Comparison of ENCODE assay signal across 20 cellular contexts in genomic region chr20:63087236-63087871, GRCh38.
DNase-seq lines count a peak whose midpoint lies in the region; ATAC-seq, FAIRE-seq and TF ChIP-seq lines count a peak whose summit lies in the region.
"Had no signal": no experiment of that assay in that cellular context is flagged by ENCODE, and none has a peak within 500 bp of the region (broad histone marks: within the 10 kb centered on the region; RNA-seq: fewer than 3 reads in every experiment).

No MANE protein-coding gene starts in this region.

- H3K27me3 ChIP-seq in testis: no peaks in the 10 kb centered on the region
- no peaks in the 10 kb centered on the region for H3K27me3 ChIP-seq in vagina
- H3K27me3 ChIP-seq: ascending aorta, foreskin keratinocyte, pancreas had no signal

- peaks cover 16% of the 10 kb centered on the region for H3K27me3 Mint-ChIP-seq in activated CD4-positive, alpha-beta memory T cell treated with anti-CD3 and anti-CD28 coated beads for 36 hours
- H3K27me3 Mint-ChIP-seq in activated CD4-positive, alpha-beta memory T cell treated with anti-CD3 and anti-CD28 coated beads, Interleukin-2, amount 10 ng/mL, durations not matched to agents 7 days and 5 days: no peaks in the 10 kb centered on the region
- no peaks in the 10 kb centered on the region for H3K27me3 Mint-ChIP-seq in WTC11 (ENCODE audit: low read depth)

- H3K4me1 Mint-ChIP-seq in activated CD4-positive, alpha-beta memory T cell treated with anti-CD3 and anti-CD28 coated beads for 36 hours (ENCODE audit: low read depth): no peaks in the 10 kb centered on the region
- H3K4me1 Mint-ChIP-seq in activated CD4-positive, alpha-beta memory T cell treated with anti-CD3 and anti-CD28 coated beads, Interleukin-2, amount 10 ng/mL, durations not matched to agents 7 days and 5 days: no peaks in the 10 kb centered on the region
- no peaks in the 10 kb centered on the region; the same call in 1 of the 2 replicates for H3K4me1 Mint-ChIP-seq in WTC11

- H3K4me1 ChIP-seq in testis (no peaks in the 10 kb centered on the region), vagina (no peaks in the 10 kb centered on the region)
- H3K4me1 ChIP-seq: ascending aorta, foreskin keratinocyte, HAP-1, pancreas had no signal

- no peaks in the 10 kb centered on the region for H3K9me3 Mint-ChIP-seq in activated CD4-positive, alpha-beta memory T cell treated with anti-CD3 and anti-CD28 coated beads for 36 hours
- no peaks in the 10 kb centered on the region for H3K9me3 Mint-ChIP-seq in activated CD4-positive, alpha-beta memory T cell treated with anti-CD3 and anti-CD28 coated beads, Interleukin-2, amount 10 ng/mL, durations not matched to agents 7 days and 5 days
- no peaks in the 10 kb centered on the region for H3K9me3 Mint-ChIP-seq in WTC11
- H3K9me3 Mint-ChIP-seq: activated T-helper 2 cell treated with anti-CD3 and anti-CD28 coated beads, Interferon-gamma antibody, Interleukin-2, Interleukin-4, amounts not matched to agents 10 μg/mL and 5 μg/mL and 100 μg/mL, durations not matched to agents 14 hours and 24 hours and 36 hours had no signal

- H3K4me3 ChIP-seq in testis (no peak overlapping the region), vagina (no peak overlapping the region)
- H3K4me3 ChIP-seq: ascending aorta, HAP-1, pancreas had no signal

- DNase-seq in activated CD4-positive, alpha-beta memory T cell treated with anti-CD3 and anti-CD28 coated beads for 36 hours: peak; percentile 5
- no peak for DNase-seq in activated CD4-positive, alpha-beta memory T cell treated with anti-CD3 and anti-CD28 coated beads, Interleukin-2, amount 10 ng/mL, durations not matched to agents 7 days and 5 days
- peak; percentile 8 for DNase-seq in WTC11 (ENCODE audit: low spot score)
- DNase-seq in left lobe of liver (ENCODE audit: low spot score): peak; percentile 23
- DNase-seq in testis: peak; percentile 8
- DNase-seq in urothelium cell line (ENCODE audit: low spot score): no peak
- DNase-seq in vagina (ENCODE audit: extremely low spot score in 2 of 2): no peak
- DNase-seq: foreskin keratinocyte, NCI-H2171, PC-3, SK-N-SH, small intestine had no signal

- no peak overlapping the region for H3K4me3 Mint-ChIP-seq in activated CD4-positive, alpha-beta memory T cell treated with anti-CD3 and anti-CD28 coated beads for 36 hours
- H3K4me3 Mint-ChIP-seq in activated CD4-positive, alpha-beta memory T cell treated with anti-CD3 and anti-CD28 coated beads, Interleukin-2, amount 10 ng/mL, durations not matched to agents 7 days and 5 days: no peak overlapping the region
- no peak overlapping the region for H3K4me3 Mint-ChIP-seq in WTC11

- intact Hi-C loops in activated CD4-positive, alpha-beta memory T cell treated with anti-CD3 and anti-CD28 coated beads for 36 hours (cut with micrococcal nuclease): no loop called here
- intact Hi-C loops in testis (cut with DNase I; ENCODE audit: low total_unique reads) (no loop called here), vagina (cut with DNase I) (no loop called here)

- FAIRE-seq in urothelium cell line (lab: Jason Lieb, UNC): no peak
- FAIRE-seq: A204.1, endothelial cell of umbilical vein, pancreas, small intestine had no signal

- no peaks in the 10 kb centered on the region for H3K9me3 ChIP-seq in testis
- H3K9me3 ChIP-seq in vagina: no peaks in the 10 kb centered on the region
- H3K9me3 ChIP-seq: ascending aorta, HAP-1, pancreas, SK-N-SH had no signal

- no peak for TF ChIP-seq CTCF in WTC11 (IDR thresholded peaks at IDR 0.05)
- no peak for TF ChIP-seq CTCF in testis (IDR thresholded peaks at IDR 0.05)
- no peak for TF ChIP-seq CTCF in vagina (IDR thresholded peaks at IDR 0.05)

- H3K36me3 Mint-ChIP-seq in activated CD4-positive, alpha-beta memory T cell treated with anti-CD3 and anti-CD28 coated beads for 36 hours: no peaks in the 10 kb centered on the region
- H3K36me3 Mint-ChIP-seq in activated CD4-positive, alpha-beta memory T cell treated with anti-CD3 and anti-CD28 coated beads, Interleukin-2, amount 10 ng/mL, durations not matched to agents 7 days and 5 days (ENCODE audit: low read depth): no peaks in the 10 kb centered on the region
- H3K36me3 Mint-ChIP-seq in WTC11: no peaks in the 10 kb centered on the region

- TF ChIP-seq POLR2A in testis (IDR thresholded peaks at IDR 0.05) (no peak), vagina (IDR thresholded peaks at IDR 0.05) (no peak)

- CTCF ChIA-PET in activated CD4-positive, alpha-beta memory T cell treated with anti-CD3 and anti-CD28 coated beads for 36 hours (lab: Charles Lee): no interaction called here
- CTCF ChIA-PET in activated CD4-positive, alpha-beta memory T cell treated with anti-CD3 and anti-CD28 coated beads, Interleukin-2, amount 10 ng/mL, durations not matched to agents 7 days and 5 days (lab: Charles Lee): no interaction called here
- CTCF ChIA-PET in WTC11 (lab: Charles Lee): interaction anchor here (2.6 kb wide), 1 partner anchor 31 kb away, joined by 8 read pairs; no protein-coding TSS in a partner anchor

- H3K36me3 ChIP-seq in testis (ENCODE audit: low read depth, missing control alignments) (no peaks in the 10 kb centered on the region), vagina (no peaks in the 10 kb centered on the region)
- H3K36me3 ChIP-seq: ascending aorta, HAP-1, pancreas had no signal

- WGBS in testis, 2 donors: 80 to 82% methylated on average over 25 to 29 of the region's 29 CpGs

- POLR2A ChIA-PET in activated CD4-positive, alpha-beta memory T cell treated with anti-CD3 and anti-CD28 coated beads for 36 hours (lab: Charles Lee): no interaction called here
- POLR2A ChIA-PET in activated CD4-positive, alpha-beta memory T cell treated with anti-CD3 and anti-CD28 coated beads, Interleukin-2, amount 10 ng/mL, durations not matched to agents 7 days and 5 days (lab: Charles Lee): no interaction called here
- POLR2A ChIA-PET in WTC11 (lab: Charles Lee): no interaction called here

- H3K27ac ChIP-seq in testis (no peak overlapping the region), vagina (no peak overlapping the region)
- H3K27ac ChIP-seq: ascending aorta, C4-2B, foreskin keratinocyte, pancreas had no signal

- no peak overlapping the region for H3K27ac Mint-ChIP-seq in activated CD4-positive, alpha-beta memory T cell treated with anti-CD3 and anti-CD28 coated beads for 36 hours
- no peak overlapping the region for H3K27ac Mint-ChIP-seq in activated CD4-positive, alpha-beta memory T cell treated with anti-CD3 and anti-CD28 coated beads, Interleukin-2, amount 10 ng/mL, durations not matched to agents 7 days and 5 days
- peak overlapping the region; percentile 24; the same call in 1 of the 2 replicates for H3K27ac Mint-ChIP-seq in WTC11
- H3K27ac Mint-ChIP-seq: activated T-helper 2 cell treated with anti-CD3 and anti-CD28 coated beads, Interferon-gamma antibody, Interleukin-2, Interleukin-4, amounts not matched to agents 10 μg/mL and 5 μg/mL and 100 μg/mL, durations not matched to agents 14 hours and 24 hours and 36 hours had no signal

- no peak for ATAC-seq in WTC11
- no peak for ATAC-seq in left lobe of liver
- ATAC-seq in GM19463 (IDR thresholded peaks at IDR 0.05; ENCODE audit: unreplicated experiment): no peak
- ATAC-seq: foreskin keratinocyte, pancreas, PC-3 had no signal

TF ChIP-seq in WTC11, 78 proteins besides CTCF, POLR2A, EP300 and RAD21 (continues in another document):
- no peak for TF ChIP-seq SP1 (CRISPR knock-in tag; conservative IDR thresholded peaks at IDR 0.05)
- TF ChIP-seq JAZF1 (CRISPR knock-in tag; IDR thresholded peaks at IDR 0.05): no peak
- no peak for TF ChIP-seq GTF2I (CRISPR knock-in tag; conservative IDR thresholded peaks at IDR 0.05)
- no peak for TF ChIP-seq NFYB (CRISPR knock-in tag; conservative IDR thresholded peaks at IDR 0.05; ENCODE audit: low read depth)
- TF ChIP-seq FOXP4 (CRISPR knock-in tag; IDR thresholded peaks at IDR 0.05): no peak
- TF ChIP-seq ATF2 (CRISPR knock-in tag; IDR thresholded peaks at IDR 0.05; ENCODE audit: borderline replicate concordance, low read depth): no peak
- TF ChIP-seq MAX (CRISPR knock-in tag; IDR thresholded peaks at IDR 0.05): no peak
- TF ChIP-seq ZBTB21 (CRISPR knock-in tag; IDR thresholded peaks at IDR 0.05; ENCODE audit: borderline replicate concordance): no peak
- TF ChIP-seq TEAD4 (CRISPR knock-in tag; IDR thresholded peaks at IDR 0.05): no peak
- TF ChIP-seq NR1H2 (CRISPR knock-in tag; IDR thresholded peaks at IDR 0.05): no peak
- TF ChIP-seq NFATC4 (CRISPR knock-in tag; IDR thresholded peaks at IDR 0.05): no peak

Comparison
In these comparisons a context has a peak if more than half of its experiments do, and no peak if none do; other contexts are left out.
1. DNase-seq: peak in activated CD4-positive, alpha-beta memory T cell treated with anti-CD3 and anti-CD28 coated beads for 36 hours (single experiment), WTC11 (single experiment), left lobe of liver (single experiment) and testis (single experiment); none in activated CD4-positive, alpha-beta memory T cell treated with anti-CD3 and anti-CD28 coated beads, Interleukin-2, amount 10 ng/mL, durations not matched to agents 7 days and 5 days (single experiment), urothelium cell line (single experiment) and vagina (0 of 2).